8 cellular contexts compared by ENCODE assay signal in the genomic region with DNA sequence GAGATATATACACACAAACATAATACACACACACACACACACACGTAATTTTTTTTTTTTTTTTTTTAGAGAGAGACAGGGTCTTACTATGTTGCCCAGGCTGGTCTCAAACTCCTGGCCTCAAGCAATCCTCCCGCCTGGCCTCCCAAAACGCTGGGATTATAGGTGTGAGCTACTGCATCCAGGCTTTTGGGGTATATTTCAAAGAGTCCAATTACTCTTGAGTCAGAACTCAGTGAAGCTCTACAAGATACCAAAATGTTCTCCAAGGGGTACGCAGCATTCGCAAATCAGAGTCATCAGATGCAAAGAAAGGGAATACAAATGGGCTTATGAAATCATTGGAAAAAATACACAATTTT. TPM values are rescaled to one million over a fixed set of nuclear protein-coding genes. Genes with fewer than 3 reads are reported as not detected.
DNase-seq lines count a peak whose midpoint lies in the region; ATAC-seq and TF ChIP-seq lines count a peak whose summit lies in the region.

No MANE protein-coding gene starts in this region.

- H3K27me3 Mint-ChIP-seq in CD8-positive, alpha-beta memory T cell, result no peaks in the 10 kb centered on the region
- no peaks in the 10 kb centered on the region for H3K27me3 Mint-ChIP-seq in naive thymus-derived CD4-positive, alpha-beta T cell

- H3K36me3 ChIP-seq in CD8-positive, alpha-beta memory T cell (ENCODE audit: insufficient read depth, low read length), result no peaks in the 10 kb centered on the region
- no peaks in the 10 kb centered on the region for H3K36me3 ChIP-seq in naive thymus-derived CD4-positive, alpha-beta T cell (ENCODE audit: control insufficient read depth in 2 of 3, insufficient read depth in 3 of 3, low read length in 3 of 3)
- H3K36me3 ChIP-seq in mucosa of descending colon (ENCODE audit: low read depth), result no peaks in the 10 kb centered on the region

- no peak overlapping the region for H3K4me3 ChIP-seq in CD8-positive, alpha-beta memory T cell (ENCODE audit: low read length)
- no peak overlapping the region for H3K4me3 ChIP-seq in naive thymus-derived CD4-positive, alpha-beta T cell (ENCODE audit: low read length)
- no peak overlapping the region for H3K4me3 ChIP-seq in mucosa of descending colon

- POLR2A ChIA-PET in CD8-positive, alpha-beta memory T cell (lab: Charles Lee), result interaction anchor here (0.8 to 1.4 kb wide), 3 partner anchors 36 to 54 kb away, joined by 3 read pairs; a partner anchor contains a TSS
- POLR2A ChIA-PET in naive thymus-derived CD4-positive, alpha-beta T cell (lab: Charles Lee), result interaction anchor here (0.6 to 1.2 kb wide), 3 partner anchors 13 to 107 kb away, joined by 3 read pairs; no protein-coding TSS in a partner anchor

- no peak overlapping the region for H3K27ac ChIP-seq in CD8-positive, alpha-beta memory T cell (ENCODE audit: low read depth, low read length)
- H3K27ac ChIP-seq in naive thymus-derived CD4-positive, alpha-beta T cell (ENCODE audit: low read depth, low read length), result peak overlapping the region; percentile 19

- intact Hi-C loops in naive thymus-derived CD4-positive, alpha-beta T cell (cut with micrococcal nuclease), result loop anchor here (2.0 to 10.0 kb wide), 4 partner anchors 17 to 320 kb away; no protein-coding TSS in a partner anchor
- intact Hi-C loops in mucosa of descending colon (cut with DNase I, micrococcal nuclease), result no loop called here

- CTCF ChIA-PET in CD8-positive, alpha-beta memory T cell (lab: Charles Lee), result interaction anchor here (1.5 kb wide), 1 partner anchor 54 kb away, joined by 5 read pairs; a partner anchor contains a TSS
- CTCF ChIA-PET in naive thymus-derived CD4-positive, alpha-beta T cell (lab: Charles Lee), result no interaction called here

- no peak for DNase-seq in CD8-positive, alpha-beta memory T cell
- no peak for DNase-seq in activated naive CD4-positive, alpha-beta T cell treated with anti-CD3 and anti-CD28 coated beads, Interleukin-2, amount 50 U/mL, for 72 hours (ENCODE audit: low spot score in 2 of 2)
- no peak for DNase-seq in naive thymus-derived CD4-positive, alpha-beta T cell
- DNase-seq in activated gamma-delta T cell (lab: John Stamatoyannopoulos, UW), result no peak
- DNase-seq in mucosa of descending colon, result no peak
- no peak for DNase-seq in NCI-H82 treated with DMSO at 0.1 percent for 48 hours (lab: John Stamatoyannopoulos, UW; ENCODE audit: unreplicated experiment)
- DNase-seq in NCI-H1092 (lab: John Stamatoyannopoulos, UW), result no peak

- peak overlapping the region; percentile 83 to 94 (median 94) for H3K27ac Mint-ChIP-seq in CD8-positive, alpha-beta memory T cell
- peak overlapping the region; percentile 93 to 100 for H3K27ac Mint-ChIP-seq in activated naive CD4-positive, alpha-beta T cell treated with anti-CD3 and anti-CD28 coated beads, Interleukin-2, amount 50 U/mL, for 72 hours
- peak overlapping the region; percentile 41 to 90 (median 74) for H3K27ac Mint-ChIP-seq in naive thymus-derived CD4-positive, alpha-beta T cell

- no peaks in the 10 kb centered on the region for H3K9me3 Mint-ChIP-seq in CD8-positive, alpha-beta memory T cell
- H3K9me3 Mint-ChIP-seq in activated naive CD4-positive, alpha-beta T cell treated with anti-CD3 and anti-CD28 coated beads, Interleukin-2, amount 50 U/mL, for 72 hours, result peaks cover 0 to 5% of the 10 kb centered on the region in 2 donors
- H3K9me3 Mint-ChIP-seq in naive thymus-derived CD4-positive, alpha-beta T cell, result peaks cover 0 to 2% (median 0%) of the 10 kb centered on the region in 11 donors

- peaks cover 25 to 51% (median 44%) of the 10 kb centered on the region in 3 donors for H3K4me1 Mint-ChIP-seq in CD8-positive, alpha-beta memory T cell
- peaks cover 21 to 56% (median 26%) of the 10 kb centered on the region in 7 donors for H3K4me1 Mint-ChIP-seq in naive thymus-derived CD4-positive, alpha-beta T cell

- no peaks in the 10 kb centered on the region for H3K27me3 ChIP-seq in CD8-positive, alpha-beta memory T cell (ENCODE audit: insufficient read depth, low read length, poor library complexity, severe bottlenecking)
- H3K27me3 ChIP-seq in naive thymus-derived CD4-positive, alpha-beta T cell (ENCODE audit: control insufficient read depth in 2 of 2, insufficient read depth in 2 of 2, low read length in 2 of 2), result no peaks in the 10 kb centered on the region

- peaks cover 25% of the 10 kb centered on the region for H3K4me1 ChIP-seq in CD8-positive, alpha-beta memory T cell (ENCODE audit: insufficient read depth, low read length)
- H3K4me1 ChIP-seq in naive thymus-derived CD4-positive, alpha-beta T cell (ENCODE audit: control insufficient read depth in 2 of 2, insufficient read depth in 2 of 2, low read length in 2 of 2), result peaks cover 15 to 26% of the 10 kb centered on the region in 2 donors
- peaks cover 10% of the 10 kb centered on the region for H3K4me1 ChIP-seq in mucosa of descending colon (ENCODE audit: low read depth)

- H3K4me3 Mint-ChIP-seq in CD8-positive, alpha-beta memory T cell, result peak overlapping the region in 5 of 7 donors; percentile 49 to 63 (median 59)
- peak overlapping the region in 6 of 10 donors; percentile 24 to 64 (median 52) for H3K4me3 Mint-ChIP-seq in naive thymus-derived CD4-positive, alpha-beta T cell

- peaks cover 0 to 3% (median 0%) of the 10 kb centered on the region in 3 donors for H3K36me3 Mint-ChIP-seq in CD8-positive, alpha-beta memory T cell
- H3K36me3 Mint-ChIP-seq in activated naive CD4-positive, alpha-beta T cell treated with anti-CD3 and anti-CD28 coated beads, Interleukin-2, amount 50 U/mL, for 72 hours, result peaks cover 0 to 17% of the 10 kb centered on the region in 2 donors
- peaks cover 0 to 5% (median 0%) of the 10 kb centered on the region in 5 donors for H3K36me3 Mint-ChIP-seq in naive thymus-derived CD4-positive, alpha-beta T cell

- peak; percentile 2 for ATAC-seq in HG02588 (IDR thresholded peaks at IDR 0.05; ENCODE audit: unreplicated experiment)
- peak; percentile 2 to 16 for ATAC-seq in activated naive CD4-positive, alpha-beta T cell treated with anti-CD3 and anti-CD28 coated beads, Interleukin-2, amount 50 U/mL, for 72 hours
- ATAC-seq in naive thymus-derived CD4-positive, alpha-beta T cell, result no peak
- ATAC-seq in mucosa of descending colon, result no peak

- no peak for TF ChIP-seq CTCF in mucosa of descending colon (IDR thresholded peaks at IDR 0.05)

- no peaks in the 10 kb centered on the region for H3K9me3 ChIP-seq in CD8-positive, alpha-beta memory T cell (ENCODE audit: low read length)
- no peaks in the 10 kb centered on the region for H3K9me3 ChIP-seq in naive thymus-derived CD4-positive, alpha-beta T cell (ENCODE audit: control insufficient read depth in 2 of 3, low read length in 3 of 3)
- H3K9me3 ChIP-seq in mucosa of descending colon, result no peaks in the 10 kb centered on the region

RNA-seq across cellular contexts. Expression of a gene that starts 54.0 kb away (rescaled TPM):
- total RNA-seq in CD8-positive, alpha-beta memory T cell, result 10 to 100 TPM; 43.3 to 43.4 TPM
- polyA plus RNA-seq in CD8-positive, alpha-beta memory T cell, result 2.1 TPM
- 10 to 100 TPM in 1 of 2 donors, 1 to 10 TPM in 1; 5.5 to 15.1 TPM for total RNA-seq in activated naive CD4-positive, alpha-beta T cell treated with anti-CD3 and anti-CD28 coated beads, Interleukin-2, amount 50 U/mL, for 72 hours
- total RNA-seq in naive thymus-derived CD4-positive, alpha-beta T cell, result 10 to 100 TPM in 2 of 5 experiments, 1 to 10 TPM in 3; 1.1 to 25.1 (median 4.6) TPM
- under 1 TPM; 0.20 to 0.29 TPM for polyA plus RNA-seq in naive thymus-derived CD4-positive, alpha-beta T cell
- total RNA-seq in mucosa of descending colon, result 1 to 10 TPM; 2.2 to 8.8 (median 3.5) TPM

Comparison
In these comparisons a context has a peak if more than half of its experiments do, and no peak if none do; other contexts are left out.
1. ATAC-seq: peak in HG02588 (single experiment) and activated naive CD4-positive, alpha-beta T cell treated with anti-CD3 and anti-CD28 coated beads, Interleukin-2, amount 50 U/mL, for 72 hours (2 of 2); none in naive thymus-derived CD4-positive, alpha-beta T cell (single experiment) and mucosa of descending colon (single experiment).
2. intact Hi-C loops: an anchor here in naive thymus-derived CD4-positive, alpha-beta T cell (2.0 to 10.0 kb wide); none called in mucosa of descending colon.
3. Peak in every context shown above with its lines, with median percentiles within 50 percentile points of each other: H3K27ac Mint-ChIP-seq.